In the genomic region with DNA sequence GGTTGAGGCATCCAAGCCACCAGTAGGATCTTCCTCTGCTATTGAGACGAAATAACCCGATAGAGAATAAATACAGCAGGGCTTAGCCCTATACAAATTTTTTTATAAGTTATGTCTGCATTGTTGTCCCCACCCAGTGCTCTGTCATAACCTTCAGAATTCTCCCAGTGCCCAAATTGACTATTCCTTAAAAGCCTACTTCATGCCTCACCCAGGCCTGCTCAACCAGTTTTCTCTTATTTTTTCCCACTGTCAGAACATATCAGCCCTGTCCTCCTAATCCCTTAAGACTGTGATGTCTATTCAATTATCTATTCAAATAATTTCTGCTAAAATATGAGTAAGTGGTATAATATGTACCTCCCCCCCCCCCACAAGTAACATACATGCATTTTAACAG, we compare ENCODE assay signal across 31 cellular contexts.
"Had no signal": no experiment of that assay in that cellular context is flagged by ENCODE, and none has a peak within 500 bp of the region (broad histone marks: within the 10 kb centered on the region; RNA-seq: fewer than 3 reads in every experiment).

No MANE protein-coding gene starts in this region.

- H3K9me3 Mint-ChIP-seq: activated B cell treated with CpG ODN at 0.5 μM for 24 hours; activated naive CD4-positive, alpha-beta T cell treated with anti-CD3 and anti-CD28 coated beads, Interleukin-2, amount 10 ng/mL, durations not matched to agents 7 days and 5 days; activated naive CD4-positive, alpha-beta T cell treated with anti-CD3 and anti-CD28 coated beads, Interleukin-2, amount 50 U/mL, for 72 hours; activated T-cell treated with anti-CD3 and anti-CD28 coated beads, Interleukin-2, amount 50 U/mL, for 72 hours; brain; effector memory CD8-positive, alpha-beta T cell; T-helper 2 cell treated with Interferon-gamma antibody and Interleukin-4, amounts not matched to agents 5 μg/mL and 100 μg/mL, for 36 hours had no signal

- ATAC-seq: activated CD4-positive, CD25-positive, alpha-beta regulatory T cell treated with anti-CD3 and anti-CD28 coated beads, Interleukin-2, amount 50 U/mL, for 24 hours; activated naive CD4-positive, alpha-beta T cell treated with anti-CD3 and anti-CD28 coated beads, Interleukin-2, amount 50 U/mL, for 72 hours; activated T-cell treated with anti-CD3 and anti-CD28 coated beads, Interleukin-2, amount 50 U/mL, for 72 hours; effector memory CD8-positive, alpha-beta T cell; gastrocnemius medialis; heart left ventricle; T-helper 17 cell had no signal

- H3K36me3 Mint-ChIP-seq: activated naive CD4-positive, alpha-beta T cell treated with anti-CD3 and anti-CD28 coated beads, Interleukin-2, amount 10 ng/mL, durations not matched to agents 7 days and 5 days; activated naive CD4-positive, alpha-beta T cell treated with anti-CD3 and anti-CD28 coated beads, Interleukin-2, amount 50 U/mL, for 72 hours; activated naive CD8-positive, alpha-beta T cell treated with anti-CD3 and anti-CD28 coated beads, Interleukin-2, amount 10 ng/mL, durations not matched to agents 7 days and 5 days had no signal

- H3K27ac Mint-ChIP-seq: activated B cell treated with CpG ODN at 0.5 μM for 24 hours; activated naive CD4-positive, alpha-beta T cell treated with anti-CD3 and anti-CD28 coated beads, Interleukin-2, amount 10 ng/mL, durations not matched to agents 7 days and 5 days; activated naive CD4-positive, alpha-beta T cell treated with anti-CD3 and anti-CD28 coated beads, Interleukin-2, amount 50 U/mL, for 72 hours; activated naive CD8-positive, alpha-beta T cell treated with anti-CD3 and anti-CD28 coated beads, Interleukin-2, amount 10 ng/mL, durations not matched to agents 7 days and 5 days; activated T-cell treated with anti-CD3 and anti-CD28 coated beads, Interleukin-2, amount 50 U/mL, for 24 hours; activated T-cell treated with anti-CD3 and anti-CD28 coated beads, Interleukin-2, amount 50 U/mL, for 72 hours; brain; effector memory CD8-positive, alpha-beta T cell; T-helper 17 cell; T-helper 2 cell treated with Interferon-gamma antibody and Interleukin-4, amounts not matched to agents 5 μg/mL and 100 μg/mL, for 36 hours had no signal

- H3K27ac ChIP-seq: ascending aorta, epithelial cell of prostate, gastrocnemius medialis, heart left ventricle, WERI-Rb-1 had no signal

- H3K27me3 Mint-ChIP-seq: activated B cell treated with CpG ODN at 0.5 μM for 24 hours; activated naive CD4-positive, alpha-beta T cell treated with anti-CD3 and anti-CD28 coated beads, Interleukin-2, amount 10 ng/mL, durations not matched to agents 7 days and 5 days; activated naive CD8-positive, alpha-beta T cell treated with anti-CD3 and anti-CD28 coated beads, Interleukin-2, amount 10 ng/mL, durations not matched to agents 7 days and 5 days; activated T-cell treated with anti-CD3 and anti-CD28 coated beads, Interleukin-2, amount 50 U/mL, for 24 hours; brain; effector memory CD8-positive, alpha-beta T cell; T-helper 17 cell had no signal

- H3K4me3 Mint-ChIP-seq: activated B cell treated with CpG ODN at 0.5 μM for 24 hours; activated naive CD4-positive, alpha-beta T cell treated with anti-CD3 and anti-CD28 coated beads, Interleukin-2, amount 10 ng/mL, durations not matched to agents 7 days and 5 days; activated naive CD8-positive, alpha-beta T cell treated with anti-CD3 and anti-CD28 coated beads, Interleukin-2, amount 10 ng/mL, durations not matched to agents 7 days and 5 days; activated T-cell treated with anti-CD3 and anti-CD28 coated beads, Interleukin-2, amount 50 U/mL, for 24 hours; activated T-cell treated with anti-CD3 and anti-CD28 coated beads, Interleukin-2, amount 50 U/mL, for 72 hours; brain; effector memory CD8-positive, alpha-beta T cell; T-helper 17 cell; T-helper 2 cell treated with Interferon-gamma antibody and Interleukin-4, amounts not matched to agents 5 μg/mL and 100 μg/mL, for 36 hours had no signal

- DNase-seq: activated B cell treated with CpG ODN at 0.5 μM for 24 hours; activated CD4-positive, alpha-beta T cell treated with anti-CD3 and anti-CD28 coated beads for 48 hours; activated CD4-positive, alpha-beta T cell treated with anti-CD3 and anti-CD28 coated beads, Interleukin-2, amount 50 U/mL, for 1 hour; activated CD4-positive, alpha-beta T cell treated with anti-CD3 and anti-CD28 coated beads, Interleukin-2, amount 50 U/mL, for 48 hours; activated CD8-positive, alpha-beta memory T cell treated with anti-CD3 and anti-CD28 coated beads, Interleukin-2, amount 50 U/mL, for 48 hours; activated gamma-delta T cell; activated naive CD4-positive, alpha-beta T cell; activated naive CD4-positive, alpha-beta T cell treated with anti-CD3 and anti-CD28 coated beads, Interleukin-2, amount 10 ng/mL, durations not matched to agents 7 days and 5 days; activated naive CD8-positive, alpha-beta T cell treated with anti-CD3 and anti-CD28 coated beads, Interleukin-2, amount 10 ng/mL, durations not matched to agents 7 days and 5 days; activated T-cell treated with anti-CD3 and anti-CD28 coated beads for 4 hours; activated T-cell treated with anti-CD3 and anti-CD28 coated beads, Interleukin-2, amount 50 U/mL, for 24 hours; activated T-cell treated with anti-CD3 and anti-CD28 coated beads, Interleukin-2, amount 50 U/mL, for 72 hours; caudate nucleus; cortex of kidney; dermis blood vessel endothelial cell; effector CD4-positive, alpha-beta T cell; effector memory CD8-positive, alpha-beta T cell; foreskin fibroblast; gastrocnemius medialis; glutamatergic neuron; heart left ventricle; T-helper 1 cell; T-helper 17 cell; T1000; WERI-Rb-1 had no signal

- H3K4me1 Mint-ChIP-seq: activated B cell treated with CpG ODN at 0.5 μM for 24 hours; activated naive CD4-positive, alpha-beta T cell treated with anti-CD3 and anti-CD28 coated beads, Interleukin-2, amount 10 ng/mL, durations not matched to agents 7 days and 5 days; activated naive CD8-positive, alpha-beta T cell treated with anti-CD3 and anti-CD28 coated beads, Interleukin-2, amount 10 ng/mL, durations not matched to agents 7 days and 5 days; T-helper 17 cell had no signal
